In genomic region chr12:109648446-109648980, GRCh38 we compare ENCODE assay signal across 18 cellular contexts.
A peak's percentile ranks its signal among the peaks of the same experiment; 100 is the strongest.
DNase-seq lines count a peak whose midpoint lies in the region; ATAC-seq, FAIRE-seq and TF ChIP-seq lines count a peak whose summit lies in the region.
"Had no signal": no experiment of that assay in that cellular context is flagged by ENCODE, and none has a peak within 500 bp of the region (broad histone marks: within the 10 kb centered on the region; RNA-seq: fewer than 3 reads in every experiment).

No MANE protein-coding gene starts in this region.

- H3K27ac ChIP-seq in HepG2 (ENCODE audit: extremely low read length, insufficient read depth, low read length) (no peak overlapping the region), right lobe of liver (no peak overlapping the region)
- H3K27ac ChIP-seq: 22Rv1, A549, BLaER1, HL-60 had no signal

- no peaks in the 10 kb centered on the region for H3K36me3 Mint-ChIP-seq in neural crest cell (ENCODE audit: low read depth)
- H3K36me3 Mint-ChIP-seq: CD14-positive monocyte; CD4-positive, alpha-beta memory T cell had no signal

- BruUV-seq in HepG2 (replicated peaks; lab: Mats Ljungman, UMichigan) = no TSS peak

- H3K4me1 ChIP-seq in HepG2 (ENCODE audit: insufficient read depth, low read length) = peaks cover 38% of the 10 kb centered on the region
- H3K4me1 ChIP-seq in right lobe of liver = no peaks in the 10 kb centered on the region

- H2AFZ ChIP-seq in HepG2 (ENCODE audit: low read length) = no peak overlapping the region

- in situ Hi-C loops in HepG2 (cut with HindIII; ENCODE audit: extremely low pct_ligation_motif_present, low pct_unique_long_range_greater_than_20kb) = no loop called here

- WGBS in HepG2 (ENCODE audit: low lambda C conversion rate) = 75% methylated on average over 8 of the region's 10 CpGs
- 71% methylated on average over 8 of the region's 10 CpGs for WGBS in right lobe of liver (ENCODE audit: insufficient coverage, low coverage, low lambda C conversion rate, missing lambda C conversion rate)

- ATAC-seq in HepG2 (no peak; the same call in 2 of the 3 replicates), right lobe of liver (no peak)
- ATAC-seq: GM12878 had no signal

- peak overlapping the region; percentile 51 for H3K4me2 ChIP-seq in HepG2 (ENCODE audit: low read depth, low read length)
- H3K4me2 ChIP-seq: A549, BLaER1 had no signal

- DNase-seq in HepG2 (ENCODE audit: low spot score) = no peak
- DNase-seq in right lobe of liver = no peak
- DNase-seq in left kidney (ENCODE audit: low read depth, low spot score) = peak; percentile 64
- DNase-seq in neural crest cell (ENCODE audit: low read depth, low spot score) = no peak
- no peak for DNase-seq in NOMO-1 (lab: John Stamatoyannopoulos, UW; ENCODE audit: unreplicated experiment in 2 of 2)
- DNase-seq in NCI-H187 (lab: John Stamatoyannopoulos, UW) = no peak
- no peak for DNase-seq in glomerular visceral epithelial cell (ENCODE audit: extremely low spot score)
- DNase-seq: Calu3; CD4-positive, alpha-beta memory T cell; DMS79 treated with DMSO at 0.1 percent for 48 hours; IMR-90 had no signal

- peak overlapping the region; percentile 52 for H3K27ac Mint-ChIP-seq in neural crest cell (ENCODE audit: unreplicated experiment)
- H3K27ac Mint-ChIP-seq: CD14-positive monocyte; CD4-positive, alpha-beta memory T cell had no signal

- CTCF ChIA-PET in HepG2 (lab: Yijun Ruan, JAX; ENCODE audit: low intra/inter-chr PET ratio, low total read pairs) = no interaction called here

- TF ChIP-seq CTCF in HepG2 (CRISPR knock-in tag; IDR thresholded peaks at IDR 0.05) = no peak
- no peak for TF ChIP-seq CTCF in right lobe of liver (IDR thresholded peaks at IDR 0.05)
- no peak for TF ChIP-seq CTCF in neural crest cell (conservative IDR thresholded peaks at IDR 0.05)

- no peak overlapping the region for H3K4me3 Mint-ChIP-seq in neural crest cell
- H3K4me3 Mint-ChIP-seq: CD14-positive monocyte; CD4-positive, alpha-beta memory T cell had no signal

- H4K20me1 ChIP-seq in HepG2 (ENCODE audit: insufficient read depth, low read length) = no peaks in the 10 kb centered on the region
- H4K20me1 ChIP-seq: BLaER1 had no signal

- no peak overlapping the region for H3K4me3 ChIP-seq in HepG2 (replicated peaks in 1 of 3; ENCODE audit: insufficient read depth in 1 of 3, low read depth in 2 of 3, low read length in 3 of 3)
- H3K4me3 ChIP-seq in right lobe of liver = no peak overlapping the region
- H3K4me3 ChIP-seq: A549, BLaER1, GM12878, HAP-1 had no signal

- H3K9me3 ChIP-seq in HepG2 (ENCODE audit: low read length) (no peaks in the 10 kb centered on the region), right lobe of liver (no peaks in the 10 kb centered on the region)
- H3K9me3 ChIP-seq: A549, BLaER1, HAP-1 had no signal

- TF ChIP-seq RAD21 in HepG2 (CRISPR knock-in tag; IDR thresholded peaks at IDR 0.05) = no peak

- no peak for TF ChIP-seq POLR2A in HepG2 (IDR thresholded peaks at IDR 0.05; ENCODE audit: insufficient read depth in 1 of 2, low read depth in 2 of 2, low read length in 2 of 2)
- no peak for TF ChIP-seq POLR2A in right lobe of liver (IDR thresholded peaks at IDR 0.05)

- peaks cover 4% of the 10 kb centered on the region for H3K27me3 Mint-ChIP-seq in neural crest cell (ENCODE audit: low read depth)

- no peaks in the 10 kb centered on the region for H3K9me3 Mint-ChIP-seq in neural crest cell
- H3K9me3 Mint-ChIP-seq: CD14-positive monocyte; CD4-positive, alpha-beta memory T cell had no signal

- H3K4me1 Mint-ChIP-seq in neural crest cell = peaks cover 19% of the 10 kb centered on the region
- H3K4me1 Mint-ChIP-seq: CD14-positive monocyte; CD4-positive, alpha-beta memory T cell had no signal

- H3K79me2 ChIP-seq in HepG2 (ENCODE audit: insufficient read depth, low read length) = no peaks in the 10 kb centered on the region

- TF ChIP-seq EP300 in HepG2 (IDR thresholded peaks at IDR 0.05; ENCODE audit: low read depth in 2 of 2, low read length in 2 of 2) (no peak), HepG2 (CRISPR knock-in tag; IDR thresholded peaks at IDR 0.05; ENCODE audit: borderline replicate concordance) (no peak)

- intact Hi-C loops in HepG2 (cut with micrococcal nuclease; ENCODE audit: unreplicated experiment) = no loop called here
- intact Hi-C loops in right lobe of liver (cut with DNase I) = no loop called here

- H3K9ac ChIP-seq in HepG2 (ENCODE audit: insufficient read depth, low read depth, low read length) = no peak overlapping the region
- H3K9ac ChIP-seq: BLaER1 had no signal

- FAIRE-seq in HepG2 (lab: Jason Lieb, UNC) = no peak
- FAIRE-seq: A549, GM12878 had no signal

- H3K36me3 ChIP-seq in HepG2 (replicated peaks in 1 of 2; ENCODE audit: control insufficient read depth in 1 of 2, insufficient read depth in 2 of 2, low read length in 2 of 2) (no peaks in the 10 kb centered on the region), right lobe of liver (no peaks in the 10 kb centered on the region)
- H3K36me3 ChIP-seq: BLaER1, HAP-1 had no signal

- POLR2A ChIA-PET in HepG2 (lab: Yijun Ruan, JAX) = interaction anchor here (1.5 kb wide), 1 partner anchor 68 kb away, joined by 3 read pairs; no protein-coding TSS in a partner anchor

- H3K27me3 ChIP-seq in HepG2 (ENCODE audit: control insufficient read depth in 1 of 2, insufficient read depth in 2 of 2, low read length in 2 of 2) (peaks cover 6 to 43% of the 10 kb centered on the region in 2 experiments; a peak in 4 of 5 replicates), right lobe of liver (no peaks in the 10 kb centered on the region)
- H3K27me3 ChIP-seq: BLaER1 had no signal

TF ChIP-seq in HepG2, 621 proteins besides CTCF, POLR2A, EP300 and RAD21 (continues in another document):
- no peak for TF ChIP-seq MTA3 (CRISPR knock-in tag; IDR thresholded peaks at IDR 0.05)
- TF ChIP-seq, protein P1, sequence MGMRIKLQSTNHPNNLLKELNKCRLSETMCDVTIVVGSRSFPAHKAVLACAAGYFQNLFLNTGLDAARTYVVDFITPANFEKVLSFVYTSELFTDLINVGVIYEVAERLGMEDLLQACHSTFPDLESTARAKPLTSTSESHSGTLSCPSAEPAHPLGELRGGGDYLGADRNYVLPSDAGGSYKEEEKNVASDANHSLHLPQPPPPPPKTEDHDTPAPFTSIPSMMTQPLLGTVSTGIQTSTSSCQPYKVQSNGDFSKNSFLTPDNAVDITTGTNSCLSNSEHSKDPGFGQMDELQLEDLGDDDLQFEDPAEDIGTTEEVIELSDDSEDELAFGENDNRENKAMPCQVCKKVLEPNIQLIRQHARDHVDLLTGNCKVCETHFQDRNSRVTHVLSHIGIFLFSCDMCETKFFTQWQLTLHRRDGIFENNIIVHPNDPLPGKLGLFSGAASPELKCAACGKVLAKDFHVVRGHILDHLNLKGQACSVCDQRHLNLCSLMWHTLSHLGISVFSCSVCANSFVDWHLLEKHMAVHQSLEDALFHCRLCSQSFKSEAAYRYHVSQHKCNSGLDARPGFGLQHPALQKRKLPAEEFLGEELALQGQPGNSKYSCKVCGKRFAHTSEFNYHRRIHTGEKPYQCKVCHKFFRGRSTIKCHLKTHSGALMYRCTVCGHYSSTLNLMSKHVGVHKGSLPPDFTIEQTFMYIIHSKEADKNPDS (CRISPR knock-in tag; IDR thresholded peaks at IDR 0.05) = no peak
- 0 out of 2 replicates have a peak, but pooled peaks have one; percentile 25 for TF ChIP-seq ZNF263 (CRISPR knock-in tag; IDR thresholded peaks at IDR 0.05)
- no peak for TF ChIP-seq MIXL1 (CRISPR knock-in tag; IDR thresholded peaks at IDR 0.05)
- TF ChIP-seq TCF7 (IDR thresholded peaks at IDR 0.05; ENCODE audit: low read depth) = no peak
- TF ChIP-seq, protein P2, sequence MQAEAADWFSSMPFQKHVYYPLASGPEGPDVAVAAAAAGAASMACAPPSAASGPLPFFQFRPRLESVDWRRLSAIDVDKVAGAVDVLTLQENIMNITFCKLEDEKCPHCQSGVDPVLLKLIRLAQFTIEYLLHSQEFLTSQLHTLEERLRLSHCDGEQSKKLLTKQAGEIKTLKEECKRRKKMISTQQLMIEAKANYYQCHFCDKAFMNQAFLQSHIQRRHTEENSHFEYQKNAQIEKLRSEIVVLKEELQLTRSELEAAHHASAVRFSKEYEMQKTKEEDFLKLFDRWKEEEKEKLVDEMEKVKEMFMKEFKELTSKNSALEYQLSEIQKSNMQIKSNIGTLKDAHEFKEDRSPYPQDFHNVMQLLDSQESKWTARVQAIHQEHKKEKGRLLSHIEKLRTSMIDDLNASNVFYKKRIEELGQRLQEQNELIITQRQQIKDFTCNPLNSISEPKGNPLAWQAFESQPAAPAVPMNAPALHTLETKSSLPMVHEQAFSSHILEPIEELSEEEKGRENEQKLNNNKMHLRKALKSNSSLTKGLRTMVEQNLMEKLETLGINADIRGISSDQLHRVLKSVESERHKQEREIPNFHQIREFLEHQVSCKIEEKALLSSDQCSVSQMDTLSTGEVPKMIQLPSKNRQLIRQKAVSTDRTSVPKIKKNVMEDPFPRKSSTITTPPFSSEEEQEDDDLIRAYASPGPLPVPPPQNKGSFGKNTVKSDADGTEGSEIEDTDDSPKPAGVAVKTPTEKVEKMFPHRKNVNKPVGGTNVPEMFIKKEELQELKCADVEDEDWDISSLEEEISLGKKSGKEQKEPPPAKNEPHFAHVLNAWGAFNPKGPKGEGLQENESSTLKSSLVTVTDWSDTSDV (CRISPR knock-in tag; IDR thresholded peaks at IDR 0.05) = no peak
- TF ChIP-seq NFRKB (IDR thresholded peaks at IDR 0.05) = no peak
- TF ChIP-seq ZNF672 (CRISPR knock-in tag; IDR thresholded peaks at IDR 0.05) = no peak
- TF ChIP-seq ZNF678 (CRISPR knock-in tag; IDR thresholded peaks at IDR 0.05) = no peak
- no peak for TF ChIP-seq ZNF784 (CRISPR knock-in tag; IDR thresholded peaks at IDR 0.05; ENCODE audit: borderline replicate concordance)
- no peak for TF ChIP-seq HNF4A (CRISPR knock-in tag; IDR thresholded peaks at IDR 0.05)
